ENCODE assay signal across 8 cellular contexts in the genomic region with DNA sequence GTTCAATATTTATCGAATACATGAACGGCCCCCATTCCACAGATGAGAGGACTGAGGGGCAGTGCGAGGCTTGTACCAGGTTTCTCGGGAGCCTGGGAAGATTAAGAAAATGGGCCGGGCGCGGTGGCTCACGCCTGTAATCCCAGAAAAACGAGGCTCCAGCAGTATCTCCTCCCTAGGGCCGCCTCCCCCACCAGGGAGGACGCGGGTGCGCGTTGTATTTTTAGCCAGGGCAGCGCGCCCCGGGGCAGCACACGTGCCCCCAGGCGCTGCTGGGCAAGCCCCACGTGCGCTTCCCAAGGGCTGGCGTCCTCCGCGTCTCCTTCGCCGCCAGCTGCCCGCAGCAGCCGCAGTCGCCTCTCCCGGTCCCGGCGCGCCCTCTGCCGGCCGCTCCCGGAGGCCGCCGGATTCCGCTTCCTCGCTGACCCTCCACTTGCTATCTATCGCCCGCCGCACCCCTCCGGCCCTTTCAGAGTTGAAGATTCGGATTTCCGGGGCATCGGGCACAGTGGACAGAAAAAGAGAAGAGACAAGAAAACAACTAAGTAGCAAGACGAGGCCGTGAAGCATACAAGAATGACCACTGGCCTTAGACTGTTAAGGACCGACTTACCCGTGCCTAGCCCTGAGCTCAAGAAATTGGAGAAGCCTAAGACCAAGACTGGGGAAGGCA.
DNase-seq lines count a peak whose midpoint lies in the region; ATAC-seq lines count a peak whose summit lies in the region.

No MANE protein-coding gene starts in this region.

- H3K4me3 ChIP-seq in BLaER1 (peak overlapping the region; percentile 40), HAP-1 (no peak overlapping the region)

- no peak overlapping the region for H3K9ac ChIP-seq in BLaER1

- H3K9me3 ChIP-seq in BLaER1 (no peaks in the 10 kb centered on the region), HAP-1 (no peaks in the 10 kb centered on the region)

- H4K20me1 ChIP-seq in BLaER1 = no peaks in the 10 kb centered on the region

- H3K27ac ChIP-seq in BLaER1 = no peak overlapping the region

- peak overlapping the region; percentile 85 for H3K4me2 ChIP-seq in BLaER1

- peaks cover 8 to 23% of the 10 kb centered on the region in 2 donors for H3K27me3 Mint-ChIP-seq in effector memory CD8-positive, alpha-beta T cell
- H3K27me3 Mint-ChIP-seq in memory B cell = peaks cover 10% of the 10 kb centered on the region

- H3K27me3 ChIP-seq in BLaER1 (peaks cover 59% of the 10 kb centered on the region), HAP-1 (ENCODE audit: low read depth) (peaks cover 6% of the 10 kb centered on the region)

- no peaks in the 10 kb centered on the region for H3K36me3 ChIP-seq in BLaER1
- H3K36me3 ChIP-seq in HAP-1 (replicated peaks) = no peaks in the 10 kb centered on the region

- peaks cover 42% of the 10 kb centered on the region for H3K4me1 ChIP-seq in BLaER1
- peaks cover 14% of the 10 kb centered on the region for H3K4me1 ChIP-seq in HAP-1

- in situ Hi-C loops in HAP-1 (cut with MboI; ENCODE audit: low sequenced_read_pairs) = no loop called here

- DNase-seq in HAP-1 (ENCODE audit: low spot score in 2 of 2) (peak; percentile 70 to 90), NCI-H526 treated with DMSO at 0.1 percent for 48 hours (lab: John Stamatoyannopoulos, UW) (peak; percentile 24), memory B cell (ENCODE audit: low spot score in 2 of 2) (peak; percentile 72 to 76)
- DNase-seq in activated CD4-positive, alpha-beta T cell treated with anti-CD3 and anti-CD28 coated beads, Interleukin-2, amount 50 U/mL, for 48 hours = peak; percentile 72 to 75
- peak in 2 of 3 experiments; percentile 55 to 63 for DNase-seq in effector memory CD8-positive, alpha-beta T cell
- peak; percentile 70 to 73 for DNase-seq in stimulated activated CD8-positive, alpha-beta memory T cell treated with anti-CD3 and anti-CD28 coated beads, Interleukin-2, amount 100 ng/mL, for 48 hours (ENCODE audit: low read depth in 2 of 2)

- H3K4me3 Mint-ChIP-seq in effector memory CD8-positive, alpha-beta T cell = peak overlapping the region; percentile 43 to 92
- peak overlapping the region; percentile 21 for H3K4me3 Mint-ChIP-seq in memory B cell

- ATAC-seq in effector memory CD8-positive, alpha-beta T cell (replicated peaks) = peak; percentile 41
- ATAC-seq in memory B cell (ENCODE audit: low read depth) = peak; percentile 31
- no peak for ATAC-seq in GM19324 (IDR thresholded peaks at IDR 0.05; ENCODE audit: low FRiP score, unreplicated experiment)

- peaks cover 10% of the 10 kb centered on the region for H3K36me3 Mint-ChIP-seq in effector memory CD8-positive, alpha-beta T cell (ENCODE audit: insufficient read depth)
- H3K36me3 Mint-ChIP-seq in memory B cell = no peaks in the 10 kb centered on the region

- no peak overlapping the region for H3K27ac Mint-ChIP-seq in effector memory CD8-positive, alpha-beta T cell
- no peak overlapping the region for H3K27ac Mint-ChIP-seq in memory B cell

- H3K9me3 Mint-ChIP-seq in effector memory CD8-positive, alpha-beta T cell = no peaks in the 10 kb centered on the region
- no peaks in the 10 kb centered on the region for H3K9me3 Mint-ChIP-seq in memory B cell

- peaks cover 15 to 19% of the 10 kb centered on the region in 2 donors for H3K4me1 Mint-ChIP-seq in effector memory CD8-positive, alpha-beta T cell (ENCODE audit: low read depth in 2 of 2)
- H3K4me1 Mint-ChIP-seq in memory B cell = peaks cover 13% of the 10 kb centered on the region

Comparison
In these comparisons a context has a peak if more than half of its experiments do, and no peak if none do; other contexts are left out.
1. DNase-seq: peak in every context shown above with its lines; median percentile 80 in HAP-1; 74 in memory B cell; 74 in activated CD4-positive, alpha-beta T cell treated with anti-CD3 and anti-CD28 coated beads, Interleukin-2, amount 50 U/mL, for 48 hours; 72 in stimulated activated CD8-positive, alpha-beta memory T cell treated with anti-CD3 and anti-CD28 coated beads, Interleukin-2, amount 100 ng/mL, for 48 hours; 59 in effector memory CD8-positive, alpha-beta T cell; 24 in NCI-H526 treated with DMSO at 0.1 percent for 48 hours.